ENCODE assay signal across 13 cellular contexts in genomic region chr19:15300533-15301194, GRCh38. TPM values are rescaled to one million over a fixed set of nuclear protein-coding genes. Genes with fewer than 3 reads are reported as not detected.
A peak's percentile ranks its signal among the peaks of the same experiment; 100 is the strongest.
DNase-seq lines count a peak whose midpoint lies in the region; ATAC-seq and TF ChIP-seq lines count a peak whose summit lies in the region.
"Had no signal": no experiment of that assay in that cellular context is flagged by ENCODE, and none has a peak within 500 bp of the region (broad histone marks: within the 10 kb centered on the region; RNA-seq: fewer than 3 reads in every experiment).

No MANE protein-coding gene starts in this region.

- H3K4ac ChIP-seq in IMR-90 (ENCODE audit: low read depth, low read length) (peak overlapping the region; percentile 75), mesendoderm (ENCODE audit: low read depth, low read length) (no peak overlapping the region)

- dilution Hi-C loops in IMR-90 (cut with HindIII; ENCODE audit: low sequenced_read_pairs, unreplicated experiment) = no loop called here

- TF ChIP-seq POLR2A in IMR-90 (IDR thresholded peaks at IDR 0.05; ENCODE audit: low read depth, low read length) = no peak

- H2BK15ac ChIP-seq in IMR-90 (ENCODE audit: low read depth, low read length) (no peak overlapping the region), mesendoderm (replicated peaks; ENCODE audit: low read depth) (no peak overlapping the region)

- in situ Hi-C loops in IMR-90 (cut with MboI; ENCODE audit: low sequenced_read_pairs) = no loop called here

- peaks cover 11% of the 10 kb centered on the region for H3K36me3 Mint-ChIP-seq in CD4-positive, CD25-positive, alpha-beta regulatory T cell
- peaks cover 9% of the 10 kb centered on the region for H3K36me3 Mint-ChIP-seq in activated naive CD4-positive, alpha-beta T cell treated with anti-CD3 and anti-CD28 coated beads, Interleukin-2, amount 50 U/mL, for 24 hours

- H2BK5ac ChIP-seq in IMR-90 (ENCODE audit: low read depth, low read length, poor library complexity, severe bottlenecking) (peak overlapping the region; percentile 42), mesendoderm (ENCODE audit: low read length) (no peak overlapping the region)

- no peak overlapping the region for H2AK9ac ChIP-seq in IMR-90 (replicated peaks; ENCODE audit: low read depth, low read length, poor library complexity)

- no peak overlapping the region; the same call in 1 of the 2 replicates for H4K91ac ChIP-seq in IMR-90 (ENCODE audit: insufficient read depth, low read depth, low read length)

- H3K23ac ChIP-seq in IMR-90 (ENCODE audit: low read depth, low read length) (peak overlapping the region; percentile 1; the same call in 1 of the 2 replicates), mesendoderm (ENCODE audit: low read length) (no peak overlapping the region)

- peak overlapping the region; percentile 50; the same call in 1 of the 2 replicates for H2BK20ac ChIP-seq in IMR-90 (ENCODE audit: low read depth, low read length)

- POLR2A ChIA-PET in IMR-90 (lab: Charles Lee; ENCODE audit: unreplicated experiment) = no interaction called here

- H2AK5ac ChIP-seq in IMR-90 (ENCODE audit: low read depth, low read length) (no peak overlapping the region), mesendoderm (ENCODE audit: low read length) (no peak overlapping the region)

- no peak overlapping the region for H3K27ac ChIP-seq in CD4-positive, CD25-positive, alpha-beta regulatory T cell (ENCODE audit: insufficient read depth, low read length, poor library complexity, severe bottlenecking)
- H3K27ac ChIP-seq in IMR-90 (ENCODE audit: insufficient read depth, low read length) (peak overlapping the region; percentile 56; the same call in 1 of the 2 replicates), mesendoderm (ENCODE audit: low read depth, low read length) (no peak overlapping the region)
- H3K27ac ChIP-seq: KMS-11 had no signal

- peaks cover 96% of the 10 kb centered on the region for H3K79me2 ChIP-seq in mesendoderm (ENCODE audit: control insufficient read depth, insufficient read depth, low read length)

- DNase-seq in CD4-positive, CD25-positive, alpha-beta regulatory T cell = no peak
- DNase-seq in IMR-90 (peak; percentile 88), mesendoderm (peak; percentile 79), DMS153 treated with DMSO at 0.1 percent for 48 hours (lab: John Stamatoyannopoulos, UW; ENCODE audit: unreplicated experiment) (no peak)
- no peak for DNase-seq in effector CD8-positive, alpha-beta T cell (lab: John Stamatoyannopoulos, UW)
- DNase-seq: posterior cingulate gyrus; SHP77 treated with DMSO at 0.1 percent for 48 hours; stimulated activated CD8-positive, alpha-beta memory T cell treated with anti-CD3 and anti-CD28 coated beads, Interleukin-4, amount 100 ng/mL, for 48 hours had no signal

- CTCF ChIA-PET in IMR-90 (lab: Yijun Ruan, JAX) = interaction anchor here (0.6 kb wide), 1 partner anchor 14 kb away, joined by 3 read pairs; no protein-coding TSS in a partner anchor

- H3K4me1 Mint-ChIP-seq in CD4-positive, CD25-positive, alpha-beta regulatory T cell = peaks cover 46 to 96% (median 70%) of the 10 kb centered on the region in 4 donors
- peaks cover 88% of the 10 kb centered on the region for H3K4me1 Mint-ChIP-seq in activated naive CD4-positive, alpha-beta T cell treated with anti-CD3 and anti-CD28 coated beads, Interleukin-2, amount 50 U/mL, for 24 hours

- peak overlapping the region; percentile 52; the same call in 1 of the 2 replicates for H3K4me2 ChIP-seq in IMR-90 (ENCODE audit: low read depth, low read length)
- no peak overlapping the region for H3K4me2 ChIP-seq in mesendoderm (ENCODE audit: low read length)
- H3K4me2 ChIP-seq: KMS-11 had no signal

- no peak for TF ChIP-seq CTCF in IMR-90 (conservative IDR thresholded peaks at IDR 0.05; ENCODE audit: low read depth, low read length)

- no peaks in the 10 kb centered on the region for H3K9me3 ChIP-seq in CD4-positive, CD25-positive, alpha-beta regulatory T cell (ENCODE audit: control insufficient read depth in 2 of 2, low read length in 2 of 2)
- no peaks in the 10 kb centered on the region; the same call in 1 of the 2 replicates for H3K9me3 ChIP-seq in IMR-90 (ENCODE audit: control insufficient read depth, insufficient read depth, low read length)

- no peak overlapping the region for H3K56ac ChIP-seq in IMR-90 (ENCODE audit: extremely low read depth, insufficient read depth, low read length)
- no peak overlapping the region for H3K56ac ChIP-seq in mesendoderm (ENCODE audit: low read length)

- peak overlapping the region; percentile 60 to 81 (median 68) for H3K4me3 Mint-ChIP-seq in CD4-positive, CD25-positive, alpha-beta regulatory T cell
- peak overlapping the region; percentile 83 for H3K4me3 Mint-ChIP-seq in activated naive CD4-positive, alpha-beta T cell treated with anti-CD3 and anti-CD28 coated beads, Interleukin-2, amount 50 U/mL, for 24 hours

- H3K18ac ChIP-seq in IMR-90 (ENCODE audit: low read depth, low read length) (no peak overlapping the region), mesendoderm (ENCODE audit: low read length) (no peak overlapping the region)

- intact Hi-C loops in IMR-90 (cut with micrococcal nuclease) = no loop called here

- no peaks in the 10 kb centered on the region for H3K27me3 Mint-ChIP-seq in CD4-positive, CD25-positive, alpha-beta regulatory T cell
- no peaks in the 10 kb centered on the region for H3K27me3 Mint-ChIP-seq in activated naive CD4-positive, alpha-beta T cell treated with anti-CD3 and anti-CD28 coated beads, Interleukin-2, amount 50 U/mL, for 24 hours

- TF ChIP-seq RAD21 in IMR-90 (IDR thresholded peaks at IDR 0.05; ENCODE audit: low read length) = no peak

- H3K79me1 ChIP-seq in IMR-90 (ENCODE audit: low read depth in 1 of 2, low read length in 2 of 2) (peaks cover 9 to 83% of the 10 kb centered on the region in 2 experiments; a peak in 2 of 4 replicates), mesendoderm (ENCODE audit: low read length) (peaks cover 6% of the 10 kb centered on the region)

- H3K14ac ChIP-seq in IMR-90 (replicated peaks; ENCODE audit: low read depth, low read length) = 0 out of 2 replicates have a peak overlapping the region, but pooled peaks have one; percentile 27

- no peaks in the 10 kb centered on the region for H3K9me3 Mint-ChIP-seq in CD4-positive, CD25-positive, alpha-beta regulatory T cell
- H3K9me3 Mint-ChIP-seq in activated naive CD4-positive, alpha-beta T cell treated with anti-CD3 and anti-CD28 coated beads, Interleukin-2, amount 50 U/mL, for 24 hours = no peaks in the 10 kb centered on the region

- no peaks in the 10 kb centered on the region for H3K27me3 ChIP-seq in CD4-positive, CD25-positive, alpha-beta regulatory T cell (ENCODE audit: control insufficient read depth, insufficient read depth, low read length)
- no peaks in the 10 kb centered on the region for H3K27me3 ChIP-seq in IMR-90 (ENCODE audit: control insufficient read depth, insufficient read depth, low read length)
- no peaks in the 10 kb centered on the region for H3K27me3 ChIP-seq in mesendoderm (ENCODE audit: insufficient read depth, low read length, poor library complexity)

- H3K4me3 ChIP-seq in CD4-positive, CD25-positive, alpha-beta regulatory T cell (ENCODE audit: low read depth, low read length) = peak overlapping the region; percentile 39
- no peak overlapping the region for H3K4me3 ChIP-seq in IMR-90 (ENCODE audit: insufficient read depth, low read depth, low read length)
- no peak overlapping the region for H3K4me3 ChIP-seq in mesendoderm (ENCODE audit: low read length)
- H3K4me3 ChIP-seq: GM12878 had no signal

- peaks cover 55% of the 10 kb centered on the region for H3K9me1 ChIP-seq in IMR-90 (ENCODE audit: insufficient read depth, low read length)

- BruUV-seq in IMR-90 (replicated peaks; lab: Mats Ljungman, UMichigan) = no TSS peak

- WGBS in IMR-90 (ENCODE audit: extremely low coverage in 2 of 2, insufficient read length in 1 of 2), 2 experiments = 30% methylated on average over 2 of the region's 6 CpGs; no CpG with 5 or more reads in 1 of the 2 experiments
- no CpG with 5 or more reads among the region's 6 CpGs for WGBS in mesendoderm (ENCODE audit: extremely low coverage, insufficient coverage, low lambda C conversion rate)

- no peak for ATAC-seq in CD4-positive, CD25-positive, alpha-beta regulatory T cell (ENCODE audit: low read depth in 2 of 2)
- ATAC-seq in IMR-90 (ENCODE audit: low read depth) (peak; percentile 15; the same call in 1 of the 2 replicates), HG02798 (IDR thresholded peaks at IDR 0.05; ENCODE audit: poor library complexity, unreplicated experiment) (no peak), GM21529 (IDR thresholded peaks at IDR 0.05; ENCODE audit: unreplicated experiment) (no peak)
- ATAC-seq: GM12878 had no signal

- H4K5ac ChIP-seq in IMR-90 (ENCODE audit: low read depth, low read length) (no peak overlapping the region), mesendoderm (ENCODE audit: low read length) (no peak overlapping the region)

- peak overlapping the region in 1 of 2 experiments; percentile 64; a peak in 2 of 4 replicates for H4K8ac ChIP-seq in IMR-90 (ENCODE audit: low read depth in 2 of 2, low read length in 2 of 2)
- H4K8ac ChIP-seq in mesendoderm (ENCODE audit: low read depth, low read length) = no peak overlapping the region

- H2AFZ ChIP-seq in IMR-90 (replicated peaks; ENCODE audit: low read length, poor library complexity) = no peak overlapping the region

- H3K9ac ChIP-seq in IMR-90 (ENCODE audit: low read depth, low read length) (no peak overlapping the region), mesendoderm (ENCODE audit: low read length) (no peak overlapping the region)
- H3K9ac ChIP-seq: KMS-11 had no signal

- H4K20me1 ChIP-seq in IMR-90 (ENCODE audit: insufficient read depth, low read length) = peaks cover 98% of the 10 kb centered on the region

- H3K36me3 ChIP-seq in CD4-positive, CD25-positive, alpha-beta regulatory T cell (ENCODE audit: control insufficient read depth, insufficient read depth, low read length) = peaks cover 13% of the 10 kb centered on the region
- H3K36me3 ChIP-seq in IMR-90 (ENCODE audit: control insufficient read depth, insufficient read depth, low read length) = peaks cover 1% of the 10 kb centered on the region; the same call in 1 of the 2 replicates
- H3K36me3 ChIP-seq in mesendoderm (ENCODE audit: control insufficient read depth, insufficient read depth, low read length) = no peaks in the 10 kb centered on the region

- peak overlapping the region in 2 of 3 donors; percentile 8 to 81 for H3K27ac Mint-ChIP-seq in CD4-positive, CD25-positive, alpha-beta regulatory T cell
- peak overlapping the region; percentile 95 for H3K27ac Mint-ChIP-seq in activated naive CD4-positive, alpha-beta T cell treated with anti-CD3 and anti-CD28 coated beads, Interleukin-2, amount 50 U/mL, for 24 hours

- H2BK120ac ChIP-seq in IMR-90 (ENCODE audit: low read depth, low read length) = peak overlapping the region; percentile 58; the same call in 1 of the 2 replicates
- no peak overlapping the region for H2BK120ac ChIP-seq in mesendoderm (ENCODE audit: low read depth, low read length)

- peaks cover 80% of the 10 kb centered on the region for H3K4me1 ChIP-seq in CD4-positive, CD25-positive, alpha-beta regulatory T cell (ENCODE audit: control insufficient read depth, insufficient read depth, low read length, poor library complexity, severe bottlenecking)
- peaks cover 44% of the 10 kb centered on the region for H3K4me1 ChIP-seq in IMR-90 (ENCODE audit: control insufficient read depth, insufficient read depth, low read length)
- H3K4me1 ChIP-seq in mesendoderm (ENCODE audit: control insufficient read depth, low read depth, low read length) = peaks cover 14% of the 10 kb centered on the region

RNA-seq across cellular contexts. Expression of gene BRD4, which starts 31.7 kb away (rescaled TPM):
- total RNA-seq in CD4-positive, CD25-positive, alpha-beta regulatory T cell = 168 TPM
- polyA plus RNA-seq in CD4-positive, CD25-positive, alpha-beta regulatory T cell = 10 to 100 TPM in 1 of 4 donors, 1 to 10 TPM in 3; 6.6 to 12.4 (median 9.3) TPM
- 7.0 and 7.2 TPM in 2 replicates for total RNA-seq in IMR-90 (2012; rRNA removed)
- polyA plus RNA-seq in IMR-90 (2012; rRNA removed) = 19.9 and 21.1 TPM in 2 replicates
- 9.0 and 15.0 TPM in 2 replicates for polyA plus RNA-seq in IMR-90 (2012; cell fraction: cytosol; rRNA removed)
- 29.5 and 41.2 TPM in 2 replicates for polyA plus RNA-seq in IMR-90 (2012; cell fraction: nucleus; rRNA removed; ENCODE audit: low replicate concordance)
- polyA plus RNA-seq in mesendoderm (2013, experiment 1 of 2) = 94.5 TPM
- 93.4 TPM for polyA plus RNA-seq in mesendoderm (2013, experiment 2 of 2)

Comparison
In these comparisons a context has a peak if more than half of its experiments do, and no peak if none do; other contexts are left out.
1. DNase-seq: peak in IMR-90 (single experiment) and mesendoderm (single experiment); none in CD4-positive, CD25-positive, alpha-beta regulatory T cell (0 of 3), DMS153 treated with DMSO at 0.1 percent for 48 hours (single experiment) and effector CD8-positive, alpha-beta T cell (single experiment).
2. RNA of gene BRD4, which starts 31.7 kb away (total RNA-seq): 168 TPM in CD4-positive, CD25-positive, alpha-beta regulatory T cell (single experiment); 7.0 to 7.2 TPM in IMR-90; every median in the first group is over 10 times any median in the second.